ENCODE assay signal across 19 cellular contexts in genomic region chr1:93143136-93143535, GRCh38. TPM values are rescaled to one million over a fixed set of nuclear protein-coding genes. Genes with fewer than 3 reads are reported as not detected.
A peak's percentile ranks its signal among the peaks of the same experiment; 100 is the strongest.
DNase-seq lines count a peak whose midpoint lies in the region; ATAC-seq, FAIRE-seq and TF ChIP-seq lines count a peak whose summit lies in the region.
"Had no signal": no experiment of that assay in that cellular context is flagged by ENCODE, and none has a peak within 500 bp of the region (broad histone marks: within the 10 kb centered on the region; RNA-seq: fewer than 3 reads in every experiment).

No MANE protein-coding gene starts in this region.

- no peaks in the 10 kb centered on the region for H3K36me3 ChIP-seq in bronchial epithelial cell (ENCODE audit: control insufficient read depth, insufficient read depth, low read length)

- FAIRE-seq in bronchial epithelial cell (lab: Jason Lieb, UNC): no peak

- ATAC-seq in HG03378 (IDR thresholded peaks at IDR 0.05; ENCODE audit: unreplicated experiment) (peak; percentile 49), left lobe of liver (peak; percentile 57)
- ATAC-seq: activated CD4-positive, alpha-beta T cell treated with anti-CD3 and anti-CD28 coated beads for 36 hours; left ventricle myocardium superior had no signal

- no peak for TF ChIP-seq CTCF in GM12865 (IDR thresholded peaks at IDR 0.05; ENCODE audit: insufficient read depth, low read depth, low read length, missing control alignments)
- no peak for TF ChIP-seq CTCF in bronchial epithelial cell (IDR thresholded peaks at IDR 0.05; ENCODE audit: insufficient read depth, low read length, severe bottlenecking)

- peak; percentile 36 for DNase-seq in GM12865 (ENCODE audit: low read depth)
- DNase-seq in bronchial epithelial cell (ENCODE audit: low read depth): peak; percentile 54
- no peak for DNase-seq in left lobe of liver (ENCODE audit: low spot score)
- DNase-seq in stimulated activated CD4-positive, alpha-beta T cell treated with anti-CD3 and anti-CD28 coated beads, Interleukin-4, amount 100 ng/mL, for 4 hours: no peak
- no peak for DNase-seq in stimulated activated CD4-positive, alpha-beta T cell treated with anti-CD3 and anti-CD28 coated beads, Interleukin-2, amount 100 ng/mL, for 24 hours
- no peak for DNase-seq in SKM-1 treated with dmso at 0.1 percent for 144 hours (lab: John Stamatoyannopoulos, UW; ENCODE audit: unreplicated experiment)
- no peak for DNase-seq in activated gamma-delta T cell (lab: John Stamatoyannopoulos, UW)
- DNase-seq: activated CD4-positive, alpha-beta T cell treated with anti-CD3 and anti-CD28 coated beads for 36 hours; caudate nucleus; CD8-positive, alpha-beta memory T cell; head of caudate nucleus; left ventricle myocardium superior; MG63; NCI-H1694; NCI-H345; SIG-M5; stimulated activated CD4-positive, alpha-beta T cell treated with anti-CD3 and anti-CD28 coated beads, Interleukin-4, amount 100 ng/mL, for 24 hours had no signal

- no peaks in the 10 kb centered on the region for H3K27me3 ChIP-seq in bronchial epithelial cell (ENCODE audit: control insufficient read depth, insufficient read depth, low read length)
- H3K27me3 ChIP-seq: MG63 had no signal

- H3K4me3 ChIP-seq in GM12865 (ENCODE audit: low read depth, low read length) (no peak overlapping the region), bronchial epithelial cell (ENCODE audit: low read depth, low read length) (no peak overlapping the region)
- H3K4me3 ChIP-seq: MG63, smooth muscle cell had no signal

RNA-seq across cellular contexts. Expression of gene TMED5, which starts 37.1 kb away (rescaled TPM):
- 52.7 and 56.8 TPM in 2 replicates for total RNA-seq in bronchial epithelial cell
- 68.5 TPM for total RNA-seq in left lobe of liver

RNA-seq across cellular contexts. Expression of gene CCDC18, which starts 37.4 kb away (rescaled TPM):
- 3.4 and 4.1 TPM in 2 replicates for total RNA-seq in bronchial epithelial cell
- 2.3 TPM for total RNA-seq in left lobe of liver

Comparison
In these comparisons a context has a peak if more than half of its experiments do, and no peak if none do; other contexts are left out.
1. DNase-seq: peak in GM12865 (single experiment) and bronchial epithelial cell (single experiment); none in left lobe of liver (single experiment), stimulated activated CD4-positive, alpha-beta T cell treated with anti-CD3 and anti-CD28 coated beads, Interleukin-4, amount 100 ng/mL, for 4 hours (0 of 2), stimulated activated CD4-positive, alpha-beta T cell treated with anti-CD3 and anti-CD28 coated beads, Interleukin-2, amount 100 ng/mL, for 24 hours (0 of 2), SKM-1 treated with dmso at 0.1 percent for 144 hours (single experiment) and activated gamma-delta T cell (single experiment).